1 cellular context compared by ENCODE assay signal in the genomic region with DNA sequence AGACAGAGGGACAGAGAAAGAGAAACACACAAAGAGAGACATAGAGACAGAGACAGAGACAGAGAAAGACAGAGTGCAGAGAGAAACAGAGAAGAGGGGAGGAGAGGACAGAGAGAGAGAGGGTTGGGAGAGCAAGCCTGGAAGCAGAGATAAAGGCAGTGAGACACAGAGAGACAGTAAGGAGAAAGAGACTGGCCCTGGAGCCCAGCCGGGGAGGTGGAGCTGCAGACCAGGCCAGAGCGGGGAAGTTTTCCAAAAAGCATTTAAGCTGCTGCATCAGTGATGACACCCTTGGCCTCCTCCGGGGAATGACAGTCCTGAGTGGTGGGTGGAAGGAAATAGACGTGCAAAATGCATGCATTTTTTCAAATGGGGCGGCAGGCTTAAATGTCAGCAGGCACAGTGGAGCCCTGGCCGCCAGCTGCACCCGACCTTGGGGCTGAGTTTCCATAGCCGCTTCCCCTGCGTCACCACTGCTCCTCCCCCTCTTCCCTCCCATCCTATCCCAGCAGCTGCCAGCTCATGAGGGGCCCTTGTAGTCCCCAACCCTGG.
TF ChIP-seq lines count a peak whose summit lies in the region.

No MANE protein-coding gene starts in this region.

TF ChIP-seq in HepG2, 621 proteins besides CTCF, POLR2A, EP300 and RAD21 (continued from another document):
- TF ChIP-seq, protein P1, sequence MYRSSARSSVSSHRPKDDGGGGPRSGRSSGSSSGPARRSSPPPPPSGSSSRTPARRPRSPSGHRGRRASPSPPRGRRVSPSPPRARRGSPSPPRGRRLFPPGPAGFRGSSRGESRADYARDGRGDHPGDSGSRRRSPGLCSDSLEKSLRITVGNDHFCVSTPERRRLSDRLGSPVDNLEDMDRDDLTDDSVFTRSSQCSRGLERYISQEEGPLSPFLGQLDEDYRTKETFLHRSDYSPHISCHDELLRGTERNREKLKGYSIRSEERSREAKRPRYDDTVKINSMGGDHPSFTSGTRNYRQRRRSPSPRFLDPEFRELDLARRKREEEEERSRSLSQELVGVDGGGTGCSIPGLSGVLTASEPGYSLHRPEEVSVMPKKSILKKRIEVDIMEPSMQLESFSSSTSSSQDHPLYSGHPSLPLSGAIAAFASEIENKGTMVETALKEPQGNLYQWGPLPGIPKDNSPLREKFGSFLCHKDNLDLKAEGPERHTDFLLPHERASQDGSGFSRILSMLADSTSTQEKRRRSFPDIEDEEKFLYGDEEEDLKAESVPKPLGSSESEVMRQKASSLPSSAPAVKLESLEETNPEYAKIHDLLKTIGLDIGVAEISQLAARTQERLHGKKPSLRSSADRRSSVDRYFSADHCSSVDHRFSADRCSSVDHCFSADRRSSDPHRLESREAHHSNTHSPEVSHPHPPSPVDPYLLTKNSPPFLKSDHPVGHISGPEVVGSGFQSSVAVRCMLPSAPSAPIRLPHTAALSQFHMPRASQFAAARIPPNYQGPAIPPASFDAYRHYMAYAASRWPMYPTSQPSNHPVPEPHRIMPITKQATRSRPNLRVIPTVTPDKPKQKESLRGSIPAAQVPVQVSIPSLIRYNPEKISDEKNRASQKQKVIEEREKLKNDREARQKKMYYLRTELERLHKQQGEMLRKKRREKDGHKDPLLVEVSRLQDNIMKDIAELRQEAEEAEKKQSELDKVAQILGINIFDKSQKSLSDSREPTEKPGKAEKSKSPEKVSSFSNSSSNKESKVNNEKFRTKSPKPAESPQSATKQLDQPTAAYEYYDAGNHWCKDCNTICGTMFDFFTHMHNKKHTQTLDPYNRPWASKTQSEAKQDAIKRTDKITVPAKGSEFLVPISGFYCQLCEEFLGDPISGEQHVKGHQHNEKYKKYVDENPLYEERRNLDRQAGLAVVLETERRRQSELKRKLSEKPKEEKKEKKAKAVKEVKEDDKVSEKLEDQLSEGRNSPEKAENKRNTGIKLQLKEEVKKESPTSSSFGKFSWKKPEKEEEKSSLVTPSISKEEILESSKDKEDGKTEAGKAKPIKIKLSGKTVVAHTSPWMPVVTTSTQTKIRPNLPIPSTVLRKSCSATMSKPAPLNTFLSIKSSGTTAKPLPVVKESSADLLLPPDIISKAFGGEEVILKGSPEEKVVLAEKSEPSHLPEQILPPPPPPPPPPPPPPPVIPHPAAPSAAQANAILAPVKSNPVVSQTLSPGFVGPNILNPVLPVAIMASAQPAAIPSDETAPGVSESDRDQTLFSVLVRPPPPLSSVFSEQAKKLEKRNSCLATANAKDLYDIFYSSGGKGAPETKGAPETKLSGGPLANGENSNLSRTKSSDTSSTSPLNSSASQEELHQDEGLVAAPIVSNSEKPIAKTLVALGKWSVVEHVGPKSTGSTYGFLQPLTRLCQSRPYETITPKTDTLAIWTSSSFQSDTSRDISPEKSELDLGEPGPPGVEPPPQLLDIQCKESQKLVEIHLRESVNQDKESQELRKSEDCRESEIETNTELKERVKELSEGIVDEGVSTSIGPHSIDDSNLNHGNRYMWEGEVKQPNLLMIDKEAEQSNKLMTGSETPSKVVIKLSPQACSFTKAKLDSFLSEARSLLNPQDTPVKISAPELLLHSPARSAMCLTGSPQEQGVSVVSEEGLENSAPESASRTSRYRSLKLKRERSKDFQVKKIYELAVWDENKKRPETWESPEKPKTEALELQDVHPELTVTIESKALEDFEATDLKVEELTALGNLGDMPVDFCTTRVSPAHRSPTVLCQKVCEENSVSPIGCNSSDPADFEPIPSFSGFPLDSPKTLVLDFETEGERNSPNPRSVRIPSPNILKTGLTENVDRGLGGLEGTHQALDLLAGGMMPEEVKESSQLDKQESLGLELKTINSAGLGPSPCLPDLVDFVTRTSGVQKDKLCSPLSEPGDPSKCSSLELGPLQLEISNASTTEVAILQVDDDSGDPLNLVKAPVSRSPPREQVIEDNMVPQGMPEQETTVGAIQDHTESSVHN (CRISPR knock-in tag; IDR thresholded peaks at IDR 0.05) = no peak
- TF ChIP-seq, protein P2, sequence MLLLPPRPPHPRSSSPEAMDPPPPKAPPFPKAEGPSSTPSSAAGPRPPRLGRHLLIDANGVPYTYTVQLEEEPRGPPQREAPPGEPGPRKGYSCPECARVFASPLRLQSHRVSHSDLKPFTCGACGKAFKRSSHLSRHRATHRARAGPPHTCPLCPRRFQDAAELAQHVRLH (CRISPR knock-in tag; IDR thresholded peaks at IDR 0.05; ENCODE audit: borderline replicate concordance, low read depth) = no peak
- TF ChIP-seq SRY (CRISPR knock-in tag; IDR thresholded peaks at IDR 0.05) (no peak), SRSF9 (IDR thresholded peaks at IDR 0.05; ENCODE audit: borderline replicate concordance, insufficient read depth, low read depth, low read length, poor library complexity, severe bottlenecking) (no peak), ZBTB20 (CRISPR knock-in tag; IDR thresholded peaks at IDR 0.05; ENCODE audit: borderline replicate concordance, low read depth) (no peak), KLF11 (CRISPR knock-in tag; IDR thresholded peaks at IDR 0.05) (no peak), ZNF124 (CRISPR knock-in tag; IDR thresholded peaks at IDR 0.05) (no peak)
